In the genomic region with DNA sequence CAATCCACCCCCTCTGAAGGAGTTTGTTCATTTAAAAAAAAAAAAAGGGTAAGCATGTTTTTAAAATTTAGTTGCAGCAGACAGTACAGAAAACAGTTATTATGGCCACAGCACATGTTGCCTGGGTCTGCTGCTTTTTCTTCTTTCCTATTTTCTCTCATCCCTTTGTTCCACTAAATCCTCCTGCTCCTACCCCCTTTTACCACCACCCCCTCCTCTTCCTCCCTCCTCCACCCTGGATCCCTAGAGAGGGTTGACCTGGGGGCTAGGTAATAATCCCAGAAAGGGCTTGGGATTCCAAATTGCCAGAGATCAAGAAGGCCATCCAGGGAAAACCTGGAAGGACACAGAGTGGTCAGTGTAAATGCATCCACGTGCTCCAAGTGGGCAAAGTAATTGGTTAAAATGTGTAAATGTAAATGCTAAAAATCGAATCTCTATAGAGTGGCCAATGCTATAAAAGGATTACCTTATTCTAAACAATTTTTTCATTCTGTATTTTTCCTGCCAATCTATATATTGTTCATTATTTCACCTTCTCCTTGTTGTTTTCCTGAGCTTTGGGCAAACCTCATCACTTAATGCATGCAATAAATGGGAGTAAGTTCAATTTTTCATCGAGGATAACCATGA, we compare ENCODE assay signal across 1 cellular context.
A peak's percentile ranks its signal among the peaks of the same experiment; 100 is the strongest.
TF ChIP-seq lines count a peak whose summit lies in the region.

No MANE protein-coding gene starts in this region.

TF ChIP-seq in K562, 482 proteins besides CTCF, POLR2A, EP300 and RAD21 (continued from another document):
- TF ChIP-seq, protein P1, sequence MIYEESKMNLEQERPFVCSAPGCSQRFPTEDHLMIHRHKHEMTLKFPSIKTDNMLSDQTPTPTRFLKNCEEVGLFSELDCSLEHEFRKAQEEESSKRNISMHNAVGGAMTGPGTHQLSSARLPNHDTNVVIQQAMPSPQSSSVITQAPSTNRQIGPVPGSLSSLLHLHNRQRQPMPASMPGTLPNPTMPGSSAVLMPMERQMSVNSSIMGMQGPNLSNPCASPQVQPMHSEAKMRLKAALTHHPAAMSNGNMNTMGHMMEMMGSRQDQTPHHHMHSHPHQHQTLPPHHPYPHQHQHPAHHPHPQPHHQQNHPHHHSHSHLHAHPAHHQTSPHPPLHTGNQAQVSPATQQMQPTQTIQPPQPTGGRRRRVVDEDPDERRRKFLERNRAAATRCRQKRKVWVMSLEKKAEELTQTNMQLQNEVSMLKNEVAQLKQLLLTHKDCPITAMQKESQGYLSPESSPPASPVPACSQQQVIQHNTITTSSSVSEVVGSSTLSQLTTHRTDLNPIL (CRISPR knock-in tag; IDR thresholded peaks at IDR 0.05): no peak
- peak; percentile 4; the same call in 1 of the 2 replicates for TF ChIP-seq NFIC (IDR thresholded peaks at IDR 0.05)
- TF ChIP-seq NR1H2 (CRISPR knock-in tag; IDR thresholded peaks at IDR 0.05): no peak
- TF ChIP-seq, protein P2, sequence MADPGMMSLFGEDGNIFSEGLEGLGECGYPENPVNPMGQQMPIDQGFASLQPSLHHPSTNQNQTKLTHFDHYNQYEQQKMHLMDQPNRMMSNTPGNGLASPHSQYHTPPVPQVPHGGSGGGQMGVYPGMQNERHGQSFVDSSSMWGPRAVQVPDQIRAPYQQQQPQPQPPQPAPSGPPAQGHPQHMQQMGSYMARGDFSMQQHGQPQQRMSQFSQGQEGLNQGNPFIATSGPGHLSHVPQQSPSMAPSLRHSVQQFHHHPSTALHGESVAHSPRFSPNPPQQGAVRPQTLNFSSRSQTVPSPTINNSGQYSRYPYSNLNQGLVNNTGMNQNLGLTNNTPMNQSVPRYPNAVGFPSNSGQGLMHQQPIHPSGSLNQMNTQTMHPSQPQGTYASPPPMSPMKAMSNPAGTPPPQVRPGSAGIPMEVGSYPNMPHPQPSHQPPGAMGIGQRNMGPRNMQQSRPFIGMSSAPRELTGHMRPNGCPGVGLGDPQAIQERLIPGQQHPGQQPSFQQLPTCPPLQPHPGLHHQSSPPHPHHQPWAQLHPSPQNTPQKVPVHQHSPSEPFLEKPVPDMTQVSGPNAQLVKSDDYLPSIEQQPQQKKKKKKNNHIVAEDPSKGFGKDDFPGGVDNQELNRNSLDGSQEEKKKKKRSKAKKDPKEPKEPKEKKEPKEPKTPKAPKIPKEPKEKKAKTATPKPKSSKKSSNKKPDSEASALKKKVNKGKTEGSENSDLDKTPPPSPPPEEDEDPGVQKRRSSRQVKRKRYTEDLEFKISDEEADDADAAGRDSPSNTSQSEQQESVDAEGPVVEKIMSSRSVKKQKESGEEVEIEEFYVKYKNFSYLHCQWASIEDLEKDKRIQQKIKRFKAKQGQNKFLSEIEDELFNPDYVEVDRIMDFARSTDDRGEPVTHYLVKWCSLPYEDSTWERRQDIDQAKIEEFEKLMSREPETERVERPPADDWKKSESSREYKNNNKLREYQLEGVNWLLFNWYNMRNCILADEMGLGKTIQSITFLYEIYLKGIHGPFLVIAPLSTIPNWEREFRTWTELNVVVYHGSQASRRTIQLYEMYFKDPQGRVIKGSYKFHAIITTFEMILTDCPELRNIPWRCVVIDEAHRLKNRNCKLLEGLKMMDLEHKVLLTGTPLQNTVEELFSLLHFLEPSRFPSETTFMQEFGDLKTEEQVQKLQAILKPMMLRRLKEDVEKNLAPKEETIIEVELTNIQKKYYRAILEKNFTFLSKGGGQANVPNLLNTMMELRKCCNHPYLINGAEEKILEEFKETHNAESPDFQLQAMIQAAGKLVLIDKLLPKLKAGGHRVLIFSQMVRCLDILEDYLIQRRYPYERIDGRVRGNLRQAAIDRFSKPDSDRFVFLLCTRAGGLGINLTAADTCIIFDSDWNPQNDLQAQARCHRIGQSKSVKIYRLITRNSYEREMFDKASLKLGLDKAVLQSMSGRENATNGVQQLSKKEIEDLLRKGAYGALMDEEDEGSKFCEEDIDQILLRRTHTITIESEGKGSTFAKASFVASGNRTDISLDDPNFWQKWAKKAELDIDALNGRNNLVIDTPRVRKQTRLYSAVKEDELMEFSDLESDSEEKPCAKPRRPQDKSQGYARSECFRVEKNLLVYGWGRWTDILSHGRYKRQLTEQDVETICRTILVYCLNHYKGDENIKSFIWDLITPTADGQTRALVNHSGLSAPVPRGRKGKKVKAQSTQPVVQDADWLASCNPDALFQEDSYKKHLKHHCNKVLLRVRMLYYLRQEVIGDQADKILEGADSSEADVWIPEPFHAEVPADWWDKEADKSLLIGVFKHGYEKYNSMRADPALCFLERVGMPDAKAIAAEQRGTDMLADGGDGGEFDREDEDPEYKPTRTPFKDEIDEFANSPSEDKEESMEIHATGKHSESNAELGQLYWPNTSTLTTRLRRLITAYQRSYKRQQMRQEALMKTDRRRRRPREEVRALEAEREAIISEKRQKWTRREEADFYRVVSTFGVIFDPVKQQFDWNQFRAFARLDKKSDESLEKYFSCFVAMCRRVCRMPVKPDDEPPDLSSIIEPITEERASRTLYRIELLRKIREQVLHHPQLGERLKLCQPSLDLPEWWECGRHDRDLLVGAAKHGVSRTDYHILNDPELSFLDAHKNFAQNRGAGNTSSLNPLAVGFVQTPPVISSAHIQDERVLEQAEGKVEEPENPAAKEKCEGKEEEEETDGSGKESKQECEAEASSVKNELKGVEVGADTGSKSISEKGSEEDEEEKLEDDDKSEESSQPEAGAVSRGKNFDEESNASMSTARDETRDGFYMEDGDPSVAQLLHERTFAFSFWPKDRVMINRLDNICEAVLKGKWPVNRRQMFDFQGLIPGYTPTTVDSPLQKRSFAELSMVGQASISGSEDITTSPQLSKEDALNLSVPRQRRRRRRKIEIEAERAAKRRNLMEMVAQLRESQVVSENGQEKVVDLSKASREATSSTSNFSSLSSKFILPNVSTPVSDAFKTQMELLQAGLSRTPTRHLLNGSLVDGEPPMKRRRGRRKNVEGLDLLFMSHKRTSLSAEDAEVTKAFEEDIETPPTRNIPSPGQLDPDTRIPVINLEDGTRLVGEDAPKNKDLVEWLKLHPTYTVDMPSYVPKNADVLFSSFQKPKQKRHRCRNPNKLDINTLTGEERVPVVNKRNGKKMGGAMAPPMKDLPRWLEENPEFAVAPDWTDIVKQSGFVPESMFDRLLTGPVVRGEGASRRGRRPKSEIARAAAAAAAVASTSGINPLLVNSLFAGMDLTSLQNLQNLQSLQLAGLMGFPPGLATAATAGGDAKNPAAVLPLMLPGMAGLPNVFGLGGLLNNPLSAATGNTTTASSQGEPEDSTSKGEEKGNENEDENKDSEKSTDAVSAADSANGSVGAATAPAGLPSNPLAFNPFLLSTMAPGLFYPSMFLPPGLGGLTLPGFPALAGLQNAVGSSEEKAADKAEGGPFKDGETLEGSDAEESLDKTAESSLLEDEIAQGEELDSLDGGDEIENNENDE (IDR thresholded peaks at IDR 0.05; ENCODE audit: low read depth, low read length): no peak
- TF ChIP-seq, protein P3, sequence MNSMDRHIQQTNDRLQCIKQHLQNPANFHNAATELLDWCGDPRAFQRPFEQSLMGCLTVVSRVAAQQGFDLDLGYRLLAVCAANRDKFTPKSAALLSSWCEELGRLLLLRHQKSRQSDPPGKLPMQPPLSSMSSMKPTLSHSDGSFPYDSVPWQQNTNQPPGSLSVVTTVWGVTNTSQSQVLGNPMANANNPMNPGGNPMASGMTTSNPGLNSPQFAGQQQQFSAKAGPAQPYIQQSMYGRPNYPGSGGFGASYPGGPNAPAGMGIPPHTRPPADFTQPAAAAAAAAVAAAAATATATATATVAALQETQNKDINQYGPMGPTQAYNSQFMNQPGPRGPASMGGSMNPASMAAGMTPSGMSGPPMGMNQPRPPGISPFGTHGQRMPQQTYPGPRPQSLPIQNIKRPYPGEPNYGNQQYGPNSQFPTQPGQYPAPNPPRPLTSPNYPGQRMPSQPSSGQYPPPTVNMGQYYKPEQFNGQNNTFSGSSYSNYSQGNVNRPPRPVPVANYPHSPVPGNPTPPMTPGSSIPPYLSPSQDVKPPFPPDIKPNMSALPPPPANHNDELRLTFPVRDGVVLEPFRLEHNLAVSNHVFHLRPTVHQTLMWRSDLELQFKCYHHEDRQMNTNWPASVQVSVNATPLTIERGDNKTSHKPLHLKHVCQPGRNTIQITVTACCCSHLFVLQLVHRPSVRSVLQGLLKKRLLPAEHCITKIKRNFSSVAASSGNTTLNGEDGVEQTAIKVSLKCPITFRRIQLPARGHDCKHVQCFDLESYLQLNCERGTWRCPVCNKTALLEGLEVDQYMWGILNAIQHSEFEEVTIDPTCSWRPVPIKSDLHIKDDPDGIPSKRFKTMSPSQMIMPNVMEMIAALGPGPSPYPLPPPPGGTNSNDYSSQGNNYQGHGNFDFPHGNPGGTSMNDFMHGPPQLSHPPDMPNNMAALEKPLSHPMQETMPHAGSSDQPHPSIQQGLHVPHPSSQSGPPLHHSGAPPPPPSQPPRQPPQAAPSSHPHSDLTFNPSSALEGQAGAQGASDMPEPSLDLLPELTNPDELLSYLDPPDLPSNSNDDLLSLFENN (IDR thresholded peaks at IDR 0.05; ENCODE audit: low read depth in 2 of 2, low read length in 2 of 2): no peak
- TF ChIP-seq PML (IDR thresholded peaks at IDR 0.05; ENCODE audit: low read length): no peak
- TF ChIP-seq ZBTB17 (CRISPR knock-in tag; IDR thresholded peaks at IDR 0.05): no peak
- TF ChIP-seq MAFK (IDR thresholded peaks at IDR 0.05; ENCODE audit: low read length): no peak
- no peak for TF ChIP-seq NR4A1 (CRISPR knock-in tag; IDR thresholded peaks at IDR 0.05)
- no peak for TF ChIP-seq NR4A1 (tag; IDR thresholded peaks at IDR 0.05)
- TF ChIP-seq, protein P4, sequence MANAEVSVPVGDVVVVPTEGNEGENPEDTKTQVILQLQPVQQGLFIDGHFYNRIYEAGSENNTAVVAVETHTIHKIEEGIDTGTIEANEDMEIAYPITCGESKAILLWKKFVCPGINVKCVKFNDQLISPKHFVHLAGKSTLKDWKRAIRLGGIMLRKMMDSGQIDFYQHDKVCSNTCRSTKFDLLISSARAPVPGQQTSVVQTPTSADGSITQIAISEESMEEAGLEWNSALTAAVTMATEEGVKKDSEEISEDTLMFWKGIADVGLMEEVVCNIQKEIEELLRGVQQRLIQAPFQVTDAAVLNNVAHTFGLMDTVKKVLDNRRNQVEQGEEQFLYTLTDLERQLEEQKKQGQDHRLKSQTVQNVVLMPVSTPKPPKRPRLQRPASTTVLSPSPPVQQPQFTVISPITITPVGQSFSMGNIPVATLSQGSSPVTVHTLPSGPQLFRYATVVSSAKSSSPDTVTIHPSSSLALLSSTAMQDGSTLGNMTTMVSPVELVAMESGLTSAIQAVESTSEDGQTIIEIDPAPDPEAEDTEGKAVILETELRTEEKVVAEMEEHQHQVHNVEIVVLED (CRISPR knock-in tag; IDR thresholded peaks at IDR 0.05): no peak
- TF ChIP-seq HNRNPL (IDR thresholded peaks at IDR 0.05; ENCODE audit: low read depth, low read length): no peak; the same call in 1 of the 2 replicates
